ENCODE assay signal across 35 cellular contexts in the genomic region with DNA sequence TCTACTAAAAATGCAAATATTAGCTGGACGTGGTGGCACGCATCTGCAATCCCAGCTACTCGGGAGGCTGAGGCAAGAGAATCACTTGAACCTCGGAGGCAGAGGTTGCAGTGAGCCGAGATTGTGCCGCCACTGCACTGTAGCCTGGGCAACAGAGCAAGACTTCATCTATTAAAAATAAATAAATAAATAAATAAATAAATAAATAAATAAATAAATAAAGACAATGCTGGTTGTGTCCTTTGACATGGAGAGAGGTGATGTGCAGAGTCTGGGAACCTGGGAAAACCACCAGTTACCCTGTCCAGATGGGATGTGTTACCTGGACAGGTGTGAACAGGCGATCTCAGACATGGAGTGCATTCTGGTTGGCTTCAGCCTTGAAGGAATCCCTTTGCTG.
"Had no signal": no experiment of that assay in that cellular context is flagged by ENCODE, and none has a peak within 500 bp of the region (broad histone marks: within the 10 kb centered on the region; RNA-seq: fewer than 3 reads in every experiment).

No MANE protein-coding gene starts in this region.

- H3K4me2 ChIP-seq: KMS-11 had no signal

- H3K27me3 ChIP-seq: MG63 had no signal

- DNase-seq: Karpas-422, Kasumi-1, MG63, MM.1S, MV-4-11, NCI-H1048, NCI-H1092, NCI-H1092 treated with DMSO at 0.1 percent for 48 hours, NCI-H1105, NCI-H1105 treated with DMSO at 0.1 percent for 48 hours, NCI-H1417, NCI-H1417 treated with DMSO at 0.1 percent for 48 hours, NCI-H1436, NCI-H1436 treated with DMSO at 0.1 percent for 48 hours, NCI-H146, NCI-H1694, NCI-H1694 treated with DMSO at 0.1 percent for 48 hours, NCI-H187 treated with DMSO at 0.1 percent for 48 hours, NCI-H1930, NCI-H2029, NCI-H2029 treated with DMSO at 0.1 percent for 48 hours, NCI-H2081, NCI-H2081 treated with DMSO at 0.1 percent for 48 hours, NCI-H2107, NCI-H2171, NCI-H2171 treated with DMSO at 0.1 percent for 48 hours, NCI-H2227 treated with DMSO at 0.1 percent for 48 hours, NCI-H226, NCI-H345, NCI-H446, NCI-H446 treated with DMSO at 0.1 percent for 48 hours, NCI-H510A, NCI-H510A treated with DMSO at 0.1 percent for 48 hours, NCI-H524 had no signal

- H3K9me3 ChIP-seq: MG63 had no signal

- H3K36me3 ChIP-seq: MG63 had no signal

- H3K27ac ChIP-seq: KMS-11 had no signal

- H3K9ac ChIP-seq: KMS-11 had no signal

- H3K4me3 ChIP-seq: MG63 had no signal
